ENCODE assay signal across 7 cellular contexts in genomic region chr1:116817582-116818064, GRCh38.
DNase-seq lines count a peak whose midpoint lies in the region; ATAC-seq, FAIRE-seq and TF ChIP-seq lines count a peak whose summit lies in the region.

No MANE protein-coding gene starts in this region.

- peaks cover 18% of the 10 kb centered on the region for H3K4me1 Mint-ChIP-seq in T-helper 17 cell
- H3K4me1 Mint-ChIP-seq in astrocyte (ENCODE audit: low read depth, unreplicated experiment), result peaks cover 8% of the 10 kb centered on the region
- peaks cover 5 to 10% of the 10 kb centered on the region in 2 donors for H3K4me1 Mint-ChIP-seq in stimulated activated naive B cell treated with anti-CD40 and anti-IgM and Interleukin-4, amounts not matched to agents 10 μg/mL and 1 μg/mL and 100 μg/mL, for 72 hours

- H3K9me3 ChIP-seq in KOPT-K1 (ENCODE audit: insufficient read depth, low read length, poor library complexity, severe bottlenecking) (peaks cover 15% of the 10 kb centered on the region), T-helper 17 cell (ENCODE audit: control insufficient read depth, low read length, poor library complexity, severe bottlenecking) (no peaks in the 10 kb centered on the region), astrocyte (ENCODE audit: insufficient read depth, low read depth, low read length) (no peaks in the 10 kb centered on the region), liver (ENCODE audit: control insufficient read depth in 4 of 4, low read length in 3 of 4) (peaks cover 0 to 5% (median 0%) of the 10 kb centered on the region in 4 donors)

- H2AFZ ChIP-seq in astrocyte (ENCODE audit: low read depth, low read length), result no peak overlapping the region

- no peak overlapping the region for H3K4me2 ChIP-seq in astrocyte (ENCODE audit: low read length)

- TF ChIP-seq CTCF in GM06990 (IDR thresholded peaks at IDR 0.05; ENCODE audit: insufficient read depth, low read length, poor library complexity, severe bottlenecking) (peak; percentile 79), astrocyte (IDR thresholded peaks at IDR 0.05; ENCODE audit: insufficient read depth, low read depth, low read length) (peak; percentile 50), liver (IDR thresholded peaks at IDR 0.05; ENCODE audit: low read depth, low read length, missing input control) (peak; percentile 53)

- peak overlapping the region; percentile 87 for H3K27ac ChIP-seq in KOPT-K1 (ENCODE audit: low read depth, low read length, poor library complexity, severe bottlenecking)
- H3K27ac ChIP-seq in astrocyte (ENCODE audit: low read depth, low read length), result no peak overlapping the region
- no peak overlapping the region for H3K27ac ChIP-seq in liver (ENCODE audit: low read depth in 1 of 2, low read length in 2 of 2)

- H3K36me3 ChIP-seq in GM06990 (ENCODE audit: control insufficient read depth, insufficient read depth, low read length) (no peaks in the 10 kb centered on the region), KOPT-K1 (ENCODE audit: insufficient read depth, low read length) (no peaks in the 10 kb centered on the region), astrocyte (ENCODE audit: insufficient read depth, low read length) (no peaks in the 10 kb centered on the region), liver (ENCODE audit: control insufficient read depth in 4 of 4, insufficient read depth in 3 of 4, low read depth in 1 of 4, low read length in 3 of 4) (no peaks in the 10 kb centered on the region)

- no peaks in the 10 kb centered on the region for H3K9me3 Mint-ChIP-seq in astrocyte (ENCODE audit: unreplicated experiment)
- peaks cover 7% of the 10 kb centered on the region in 2 donors for H3K9me3 Mint-ChIP-seq in stimulated activated naive B cell treated with anti-CD40 and anti-IgM and Interleukin-4, amounts not matched to agents 10 μg/mL and 1 μg/mL and 100 μg/mL, for 72 hours

- no peaks in the 10 kb centered on the region for H3K79me2 ChIP-seq in astrocyte (ENCODE audit: insufficient read depth, low read length)

- H3K27me3 Mint-ChIP-seq in T-helper 17 cell, result no peaks in the 10 kb centered on the region
- no peaks in the 10 kb centered on the region for H3K27me3 Mint-ChIP-seq in astrocyte (ENCODE audit: low read depth, unreplicated experiment)
- no peaks in the 10 kb centered on the region for H3K27me3 Mint-ChIP-seq in stimulated activated naive B cell treated with anti-CD40 and anti-IgM and Interleukin-4, amounts not matched to agents 10 μg/mL and 1 μg/mL and 100 μg/mL, for 72 hours

- H3K27me3 ChIP-seq in GM06990 (replicated peaks; ENCODE audit: control insufficient read depth, insufficient read depth, low read length), result no peaks in the 10 kb centered on the region
- H3K27me3 ChIP-seq in astrocyte (ENCODE audit: insufficient read depth, low read length), result no peaks in the 10 kb centered on the region
- no peaks in the 10 kb centered on the region for H3K27me3 ChIP-seq in liver (ENCODE audit: control insufficient read depth in 4 of 4, insufficient read depth in 4 of 4, low read length in 3 of 4)

- ATAC-seq in T-helper 17 cell, result peak; percentile 76
- ATAC-seq in stimulated activated naive B cell treated with anti-CD40 and anti-IgM and Interleukin-4, amounts not matched to agents 10 μg/mL and 1 μg/mL and 100 μg/mL, for 72 hours (replicated peaks), result peak; percentile 83 to 85
- ATAC-seq in HG03280 (IDR thresholded peaks at IDR 0.05; ENCODE audit: unreplicated experiment), result no peak

- peak overlapping the region; percentile 96 for H3K27ac Mint-ChIP-seq in T-helper 17 cell
- no peak overlapping the region for H3K27ac Mint-ChIP-seq in astrocyte (ENCODE audit: unreplicated experiment)
- H3K27ac Mint-ChIP-seq in stimulated activated naive B cell treated with anti-CD40 and anti-IgM and Interleukin-4, amounts not matched to agents 10 μg/mL and 1 μg/mL and 100 μg/mL, for 72 hours, result no peak overlapping the region

- FAIRE-seq in astrocyte (lab: Jason Lieb, UNC), result no peak

- 30% methylated on average over 2 of the region's 2 CpGs for WGBS in liver

- H4K20me1 ChIP-seq in astrocyte (ENCODE audit: insufficient read depth, low read length), result no peaks in the 10 kb centered on the region

- peak; percentile 76 to 86 for TF ChIP-seq RAD21 in liver (IDR thresholded peaks at IDR 0.05)

- H3K36me3 Mint-ChIP-seq in T-helper 17 cell (ENCODE audit: low read depth) (peaks cover 2% of the 10 kb centered on the region), astrocyte (ENCODE audit: low read depth, unreplicated experiment) (no peaks in the 10 kb centered on the region)
- H3K36me3 Mint-ChIP-seq in stimulated activated naive B cell treated with anti-CD40 and anti-IgM and Interleukin-4, amounts not matched to agents 10 μg/mL and 1 μg/mL and 100 μg/mL, for 72 hours, result peaks cover 0 to 3% of the 10 kb centered on the region in 2 donors

- H3K4me1 ChIP-seq in astrocyte (ENCODE audit: insufficient read depth, low read length), result peaks cover 19% of the 10 kb centered on the region
- no peaks in the 10 kb centered on the region for H3K4me1 ChIP-seq in liver (ENCODE audit: control insufficient read depth in 4 of 4, insufficient read depth in 4 of 4, low read length in 3 of 4)

- DNase-seq in GM06990 (ENCODE audit: extremely low read depth, insufficient read length), result peak; percentile 54
- DNase-seq in T-helper 17 cell, result peak; percentile 59 to 65 (median 63)
- DNase-seq in astrocyte (ENCODE audit: low read depth), result no peak
- DNase-seq in stimulated activated naive B cell treated with anti-CD40 and anti-IgM and Interleukin-4, amounts not matched to agents 10 μg/mL and 1 μg/mL and 100 μg/mL, for 72 hours, result peak; percentile 36

- peak overlapping the region; percentile 21 for H3K4me3 Mint-ChIP-seq in T-helper 17 cell
- H3K4me3 Mint-ChIP-seq in astrocyte (ENCODE audit: unreplicated experiment), result no peak overlapping the region
- no peak overlapping the region for H3K4me3 Mint-ChIP-seq in stimulated activated naive B cell treated with anti-CD40 and anti-IgM and Interleukin-4, amounts not matched to agents 10 μg/mL and 1 μg/mL and 100 μg/mL, for 72 hours

- H3K9ac ChIP-seq in astrocyte (ENCODE audit: low read length) (no peak overlapping the region), liver (ENCODE audit: low read depth in 1 of 2, low read length in 2 of 2) (no peak overlapping the region)

- H3K4me3 ChIP-seq in GM06990 (replicated peaks; ENCODE audit: low read depth, low read length), result no peak overlapping the region
- H3K4me3 ChIP-seq in astrocyte (ENCODE audit: insufficient read depth, low read depth, low read length), result no peak overlapping the region
- no peak overlapping the region for H3K4me3 ChIP-seq in liver (ENCODE audit: low read depth in 1 of 3, low read length in 3 of 3)

TF ChIP-seq in liver, 16 proteins besides CTCF, POLR2A, EP300 and RAD21:
- TF ChIP-seq NR2F2 (IDR thresholded peaks at IDR 0.05) (no peak), RXRA (IDR thresholded peaks at IDR 0.05) (no peak), YY1 (IDR thresholded peaks at IDR 0.05) (no peak), EGR1 (IDR thresholded peaks at IDR 0.05; ENCODE audit: low read depth in 2 of 2) (no peak), FOXA1 (IDR thresholded peaks at IDR 0.05) (no peak), FOXA2 (IDR thresholded peaks at IDR 0.05) (no peak), TAF1 (conservative IDR thresholded peaks at IDR 0.05) (no peak)
- TF ChIP-seq, protein P1, sequence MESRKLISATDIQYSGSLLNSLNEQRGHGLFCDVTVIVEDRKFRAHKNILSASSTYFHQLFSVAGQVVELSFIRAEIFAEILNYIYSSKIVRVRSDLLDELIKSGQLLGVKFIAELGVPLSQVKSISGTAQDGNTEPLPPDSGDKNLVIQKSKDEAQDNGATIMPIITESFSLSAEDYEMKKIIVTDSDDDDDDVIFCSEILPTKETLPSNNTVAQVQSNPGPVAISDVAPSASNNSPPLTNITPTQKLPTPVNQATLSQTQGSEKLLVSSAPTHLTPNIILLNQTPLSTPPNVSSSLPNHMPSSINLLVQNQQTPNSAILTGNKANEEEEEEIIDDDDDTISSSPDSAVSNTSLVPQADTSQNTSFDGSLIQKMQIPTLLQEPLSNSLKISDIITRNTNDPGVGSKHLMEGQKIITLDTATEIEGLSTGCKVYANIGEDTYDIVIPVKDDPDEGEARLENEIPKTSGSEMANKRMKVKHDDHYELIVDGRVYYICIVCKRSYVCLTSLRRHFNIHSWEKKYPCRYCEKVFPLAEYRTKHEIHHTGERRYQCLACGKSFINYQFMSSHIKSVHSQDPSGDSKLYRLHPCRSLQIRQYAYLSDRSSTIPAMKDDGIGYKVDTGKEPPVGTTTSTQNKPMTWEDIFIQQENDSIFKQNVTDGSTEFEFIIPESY (IDR thresholded peaks at IDR 0.05), result no peak
TF ChIP-seq in liver: peak in this region for 0.
